Comparison of ENCODE assay signal across 14 cellular contexts in the genomic region with DNA sequence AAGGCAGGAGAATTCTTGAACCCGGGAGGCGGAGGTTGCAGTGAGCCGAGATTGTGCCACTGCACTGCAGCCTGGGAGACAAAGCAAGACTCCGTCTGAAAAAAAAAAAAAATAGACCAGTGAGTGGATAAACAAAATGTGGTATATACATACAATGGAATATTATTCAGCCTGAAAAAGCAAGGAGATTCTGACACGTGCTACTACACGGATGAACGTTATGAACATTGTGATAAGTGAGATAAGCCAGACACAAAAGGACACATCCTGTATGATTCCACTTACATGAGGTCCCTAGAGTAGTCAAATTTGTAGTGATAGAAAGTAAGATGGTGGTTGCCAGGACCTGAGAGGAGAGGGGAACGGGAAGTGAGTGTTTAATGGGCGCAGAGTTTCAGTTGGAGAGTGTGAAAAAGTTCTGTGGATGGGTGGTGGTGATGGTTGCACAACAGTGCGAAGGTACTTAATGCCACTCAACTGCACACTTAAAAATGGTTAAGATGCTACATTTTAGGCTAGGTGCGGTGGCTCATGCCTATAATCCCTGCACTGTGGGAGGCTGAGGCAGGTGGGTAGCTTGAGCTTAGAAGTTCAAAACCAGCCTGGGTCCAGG. TPM values are rescaled to one million over a fixed set of nuclear protein-coding genes. Genes with fewer than 3 reads are reported as not detected.
DNase-seq lines count a peak whose midpoint lies in the region; ATAC-seq and TF ChIP-seq lines count a peak whose summit lies in the region.
"Had no signal": no experiment of that assay in that cellular context is flagged by ENCODE, and none has a peak within 500 bp of the region (broad histone marks: within the 10 kb centered on the region; RNA-seq: fewer than 3 reads in every experiment).

No MANE protein-coding gene starts in this region.

- dilution Hi-C loops in mammary epithelial cell (cut with HindIII; ENCODE audit: low sequenced_read_pairs): no loop called here

- in situ Hi-C loops in mammary epithelial cell (cut with MboI; ENCODE audit: low sequenced_read_pairs in 2 of 2): no loop called here

- no peak for TF ChIP-seq CTCF in mammary epithelial cell (conservative IDR thresholded peaks at IDR 0.05 in 1 of 2, IDR thresholded peaks at IDR 0.05 in 1 of 2; ENCODE audit: extremely low read depth in 1 of 2, insufficient read depth in 1 of 2, low read depth in 1 of 2, low read length in 2 of 2)
- no peak for TF ChIP-seq CTCF in MCF 10A (IDR thresholded peaks at IDR 0.05; ENCODE audit: unreplicated experiment)
- TF ChIP-seq CTCF in PC-9 (conservative IDR thresholded peaks at IDR 0.05): no peak
- TF ChIP-seq CTCF in upper lobe of right lung (IDR thresholded peaks at IDR 0.05): no peak

- H3K27ac Mint-ChIP-seq in MCF 10A (ENCODE audit: low read depth, unreplicated experiment): no peak overlapping the region
- H3K27ac Mint-ChIP-seq in activated naive CD8-positive, alpha-beta T cell treated with anti-CD3 and anti-CD28 coated beads, Interleukin-2, amount 50 U/mL, for 24 hours: peak overlapping the region; percentile 42

- H3K4me3 ChIP-seq in mammary epithelial cell (replicated peaks in 1 of 3; ENCODE audit: insufficient read depth in 1 of 3, low read depth in 2 of 3, low read length in 3 of 3) (no peak overlapping the region), PC-9 (no peak overlapping the region), upper lobe of right lung (no peak overlapping the region)
- H3K4me3 ChIP-seq: breast epithelium, psoas muscle had no signal

- CTCF ChIA-PET in mammary epithelial cell (lab: Charles Lee; ENCODE audit: low non-redundant PET) (no interaction called here), MCF 10A (lab: Yijun Ruan, JAX) (no interaction called here), PC-9 (lab: Charles Lee) (no interaction called here)

- H3K9ac ChIP-seq in mammary epithelial cell (ENCODE audit: insufficient read depth, low read length): no peak overlapping the region

- H3K36me3 Mint-ChIP-seq in MCF 10A (ENCODE audit: insufficient read depth, unreplicated experiment): no peaks in the 10 kb centered on the region
- no peaks in the 10 kb centered on the region for H3K36me3 Mint-ChIP-seq in activated naive CD8-positive, alpha-beta T cell treated with anti-CD3 and anti-CD28 coated beads, Interleukin-2, amount 50 U/mL, for 24 hours (ENCODE audit: low read depth)

- no peaks in the 10 kb centered on the region for H3K79me2 ChIP-seq in mammary epithelial cell (ENCODE audit: insufficient read depth, low read length)
- no peaks in the 10 kb centered on the region for H3K79me2 ChIP-seq in PC-9 (ENCODE audit: low read depth)

- H3F3A ChIP-seq in PC-9 (ENCODE audit: insufficient read depth, low read depth): peaks cover 49% of the 10 kb centered on the region

- WGBS in mammary epithelial cell (ENCODE audit: low coverage, missing lambda C conversion rate): 95% methylated on average over 8 of the region's 11 CpGs

- H2AFZ ChIP-seq in mammary epithelial cell (ENCODE audit: low read depth, low read length) (no peak overlapping the region), PC-9 (no peak overlapping the region)

- no peaks in the 10 kb centered on the region for H3K9me2 ChIP-seq in PC-9 (ENCODE audit: insufficient read depth)

- no peak overlapping the region for H3K4me2 ChIP-seq in mammary epithelial cell (ENCODE audit: insufficient read depth, low read depth, low read length)
- H3K4me2 ChIP-seq in PC-9: no peak overlapping the region

- H3K4me1 ChIP-seq in mammary epithelial cell (ENCODE audit: insufficient read depth, low read length) (peaks cover 64% of the 10 kb centered on the region), PC-9 (replicated peaks; ENCODE audit: insufficient read depth) (peaks cover 60% of the 10 kb centered on the region), upper lobe of right lung (peaks cover 21% of the 10 kb centered on the region)
- H3K4me1 ChIP-seq: breast epithelium had no signal

- no peak for ATAC-seq in activated naive CD8-positive, alpha-beta T cell treated with anti-CD3 and anti-CD28 coated beads, Interleukin-2, amount 50 U/mL, for 24 hours
- ATAC-seq in upper lobe of right lung: peak; percentile 38
- ATAC-seq in GM21825 (IDR thresholded peaks at IDR 0.05; ENCODE audit: unreplicated experiment): no peak

- no peaks in the 10 kb centered on the region for H3K9me3 Mint-ChIP-seq in MCF 10A (ENCODE audit: unreplicated experiment)
- no peaks in the 10 kb centered on the region for H3K9me3 Mint-ChIP-seq in activated naive CD8-positive, alpha-beta T cell treated with anti-CD3 and anti-CD28 coated beads, Interleukin-2, amount 50 U/mL, for 24 hours

- no TSS peak for BruUV-seq in mammary epithelial cell (replicated peaks; lab: Mats Ljungman, UMichigan)
- BruUV-seq in MCF 10A (replicated peaks; lab: Mats Ljungman, UMichigan): no TSS peak
- no TSS peak for BruUV-seq in PC-9 (replicated peaks; lab: Mats Ljungman, UMichigan)

- H3K36me3 ChIP-seq in mammary epithelial cell (ENCODE audit: insufficient read depth, low read length) (no peaks in the 10 kb centered on the region), PC-9 (ENCODE audit: low read depth) (no peaks in the 10 kb centered on the region), upper lobe of right lung (no peaks in the 10 kb centered on the region)
- H3K36me3 ChIP-seq: breast epithelium had no signal

- no peak overlapping the region for H3K4me3 Mint-ChIP-seq in MCF 10A (ENCODE audit: unreplicated experiment)
- no peak overlapping the region for H3K4me3 Mint-ChIP-seq in activated naive CD8-positive, alpha-beta T cell treated with anti-CD3 and anti-CD28 coated beads, Interleukin-2, amount 50 U/mL, for 24 hours

- H3K4me1 Mint-ChIP-seq in MCF 10A (ENCODE audit: insufficient read depth, unreplicated experiment): peaks cover 32% of the 10 kb centered on the region
- H3K4me1 Mint-ChIP-seq in activated naive CD8-positive, alpha-beta T cell treated with anti-CD3 and anti-CD28 coated beads, Interleukin-2, amount 50 U/mL, for 24 hours: peaks cover 45% of the 10 kb centered on the region

- H3K27me3 Mint-ChIP-seq in MCF 10A (ENCODE audit: insufficient read depth, unreplicated experiment): no peaks in the 10 kb centered on the region
- H3K27me3 Mint-ChIP-seq in activated naive CD8-positive, alpha-beta T cell treated with anti-CD3 and anti-CD28 coated beads, Interleukin-2, amount 50 U/mL, for 24 hours: no peaks in the 10 kb centered on the region

- H3K9me3 ChIP-seq in mammary epithelial cell (replicated peaks; ENCODE audit: insufficient read depth, low read length): no peaks in the 10 kb centered on the region
- H3K9me3 ChIP-seq in PC-9 (ENCODE audit: insufficient read depth, low read depth): no peaks in the 10 kb centered on the region
- H3K9me3 ChIP-seq in upper lobe of right lung: no peaks in the 10 kb centered on the region
- H3K9me3 ChIP-seq: breast epithelium, psoas muscle had no signal

- intact Hi-C loops in mammary epithelial cell (cut with micrococcal nuclease) (no loop called here), MCF 10A (cut with micrococcal nuclease) (no loop called here), PC-9 (cut with micrococcal nuclease; ENCODE audit: unreplicated experiment) (no loop called here), upper lobe of right lung (cut with DNase I) (no loop called here)

- H4K20me1 ChIP-seq in mammary epithelial cell (ENCODE audit: insufficient read depth, low read length) (no peaks in the 10 kb centered on the region), PC-9 (ENCODE audit: insufficient read depth) (no peaks in the 10 kb centered on the region)

- no peak for DNase-seq in mammary epithelial cell
- no peak for DNase-seq in MCF 10A (ENCODE audit: unreplicated experiment)
- no peak for DNase-seq in PC-9
- DNase-seq in activated naive CD8-positive, alpha-beta T cell treated with anti-CD3 and anti-CD28 coated beads, Interleukin-2, amount 50 U/mL, for 24 hours: no peak
- DNase-seq in upper lobe of right lung: no peak
- no peak for DNase-seq in DMS79 treated with DMSO at 0.1 percent for 48 hours (lab: John Stamatoyannopoulos, UW)
- DNase-seq in glomerular visceral epithelial cell (ENCODE audit: extremely low spot score): no peak
- DNase-seq: DMS79; NCI-H1105 treated with DMSO at 0.1 percent for 48 hours; psoas muscle; RPMI8226; stimulated activated CD8-positive, alpha-beta memory T cell treated with anti-CD3 and anti-CD28 coated beads, Interleukin-4, amount 100 ng/mL, for 48 hours had no signal

- H3K27me3 ChIP-seq in mammary epithelial cell (ENCODE audit: insufficient read depth, low read length) (no peaks in the 10 kb centered on the region), PC-9 (ENCODE audit: insufficient read depth, low read depth) (no peaks in the 10 kb centered on the region), upper lobe of right lung (no peaks in the 10 kb centered on the region)
- H3K27me3 ChIP-seq: breast epithelium had no signal

- POLR2A ChIA-PET in MCF 10A (lab: Yijun Ruan, JAX) (interaction anchor here (1.2 to 2.2 kb wide), 4 partner anchors 23 to 346 kb away, joined by 3 to 30 read pairs (median 8); partner anchors contain the start of gene CLASP1), PC-9 (lab: Charles Lee; ENCODE audit: unreplicated experiment) (interaction anchor here (0.6 kb wide), 1 partner anchor 8 kb away, joined by 4 read pairs; no protein-coding TSS in a partner anchor)

- H3K27ac ChIP-seq in mammary epithelial cell (ENCODE audit: insufficient read depth, low read depth, low read length) (peak overlapping the region; percentile 87), PC-9 (peak overlapping the region; percentile 81), upper lobe of right lung (no peak overlapping the region)
- H3K27ac ChIP-seq: breast epithelium, psoas muscle had no signal

RNA-seq across cellular contexts. Expression of gene NIFK, which starts 38.3 kb away (rescaled TPM):
- total RNA-seq in mammary epithelial cell (10 to 100 TPM; 44.5 to 88.7 TPM), MCF 10A (2022) (111 and 171 TPM in 2 replicates), PC-9 (2021) (48.1 and 75.9 TPM in 2 replicates), upper lobe of right lung (36.4 TPM)
- 27.5 TPM for polyA plus RNA-seq in mammary epithelial cell
- 14.3 TPM for polyA minus RNA-seq in mammary epithelial cell

RNA-seq across cellular contexts. Expression of gene CLASP1, which starts 49.2 kb away (rescaled TPM):
- total RNA-seq in mammary epithelial cell: 100 to 1,000 TPM; 112 to 248 TPM
- 9.7 TPM for polyA plus RNA-seq in mammary epithelial cell
- 161 TPM for polyA minus RNA-seq in mammary epithelial cell
- total RNA-seq in MCF 10A (2022): 76.5 and 81.9 TPM in 2 replicates
- 61.8 and 83.5 TPM in 2 replicates for total RNA-seq in PC-9 (2021)
- 44.5 TPM for total RNA-seq in upper lobe of right lung

RNA-seq across cellular contexts. Expression of gene TSN, which starts 57.0 kb away (rescaled TPM):
- 10 to 100 TPM; 54.0 to 62.6 TPM for total RNA-seq in mammary epithelial cell
- polyA plus RNA-seq in mammary epithelial cell: 31.7 TPM
- 177 TPM for polyA minus RNA-seq in mammary epithelial cell
- 60.7 and 78.2 TPM in 2 replicates for total RNA-seq in MCF 10A (2022)
- 69.8 and 70.4 TPM in 2 replicates for total RNA-seq in PC-9 (2021)
- 48.2 TPM for total RNA-seq in upper lobe of right lung
